ENCODE assay signal across 8 cellular contexts in genomic region chr17:46361755-46362154, GRCh38. TPM values are rescaled to one million over a fixed set of nuclear protein-coding genes. Genes with fewer than 3 reads are reported as not detected.
DNase-seq lines count a peak whose midpoint lies in the region; ATAC-seq and TF ChIP-seq lines count a peak whose summit lies in the region.
"Not testable (repeated sequence)": the region's sequence is repeated elsewhere in the genome, so short reads cannot be mapped to it uniquely, and the experiment has no call there.

ARL17B (minus strand) TSS chr17:46361766; CDS start chr17:46358397, 3,369 bp downstream.

- not testable (repeated sequence) for H3K4me1 Mint-ChIP-seq in CD8-positive, alpha-beta memory T cell

- not testable (repeated sequence) for H3K27me3 ChIP-seq in CD8-positive, alpha-beta memory T cell (ENCODE audit: insufficient read depth, low read length, poor library complexity, severe bottlenecking); foreskin keratinocyte

- H3K4me3 ChIP-seq in CD8-positive, alpha-beta memory T cell (ENCODE audit: low read length): not testable (repeated sequence)

- not testable (repeated sequence) for H3K27ac Mint-ChIP-seq in CD8-positive, alpha-beta memory T cell

- not testable (repeated sequence) for H3K36me3 ChIP-seq in CD8-positive, alpha-beta memory T cell (ENCODE audit: insufficient read depth, low read length)

- not testable (repeated sequence) for H3K9me3 ChIP-seq in CD8-positive, alpha-beta memory T cell (ENCODE audit: low read length)

- H3K4me1 ChIP-seq in CD8-positive, alpha-beta memory T cell (ENCODE audit: insufficient read depth, low read length); foreskin keratinocyte: not testable (repeated sequence)

- POLR2A ChIA-PET in CD8-positive, alpha-beta memory T cell (lab: Charles Lee): not testable (repeated sequence)

- H3K27me3 Mint-ChIP-seq in CD8-positive, alpha-beta memory T cell: not testable (repeated sequence)

- H3K9me3 Mint-ChIP-seq in CD8-positive, alpha-beta memory T cell: not testable (repeated sequence)

- peak within 1 kb of the TSS in 3 of 7 donors; percentile 36 to 61 (median 54) for H3K4me3 Mint-ChIP-seq in CD8-positive, alpha-beta memory T cell

- ATAC-seq in GM21423 (IDR thresholded peaks at IDR 0.05; ENCODE audit: unreplicated experiment) (peak; percentile 96), HG03135 (IDR thresholded peaks at IDR 0.05; ENCODE audit: unreplicated experiment) (peak; percentile 90), foreskin keratinocyte (peak; percentile 99)

- H3K27ac ChIP-seq in CD8-positive, alpha-beta memory T cell (ENCODE audit: low read depth, low read length); foreskin keratinocyte: not testable (repeated sequence)

- intact Hi-C loops in T-helper 2 cell treated with Interferon-gamma antibody and Interleukin-4, amounts not matched to agents 100 ng/mL and 5 ng/mL, for 36 hours (cut with micrococcal nuclease): not testable (repeated sequence)

- H3K36me3 Mint-ChIP-seq in CD8-positive, alpha-beta memory T cell: not testable (repeated sequence)

- TF ChIP-seq CTCF in foreskin keratinocyte (conservative IDR thresholded peaks at IDR 0.05): not testable (repeated sequence)

- CTCF ChIA-PET in CD8-positive, alpha-beta memory T cell (lab: Charles Lee): not testable (repeated sequence)

- DNase-seq in CD8-positive, alpha-beta memory T cell: peak; percentile 56 to 95 (median 88)
- peak; percentile 42 for DNase-seq in activated T-helper 9 cell treated with anti-CD3 and anti-CD28 coated beads, Interleukin-2, amount 50 U/mL, for 16 hours (ENCODE audit: low read depth)
- not testable (repeated sequence) for DNase-seq in foreskin keratinocyte; occipital lobe (lab: John Stamatoyannopoulos, UW)
- peak; percentile 29 for DNase-seq in stimulated activated CD8-positive, alpha-beta memory T cell treated with anti-CD3 and anti-CD28 coated beads, Interleukin-4, amount 100 ng/mL, for 24 hours (ENCODE audit: low read depth)

RNA-seq across cellular contexts. Expression of gene ARL17B, which starts in this region (rescaled TPM):
- 10 to 100 TPM; 11.5 to 12.9 TPM for total RNA-seq in CD8-positive, alpha-beta memory T cell
- polyA plus RNA-seq in CD8-positive, alpha-beta memory T cell: 25.8 TPM
- 18.4 and 21.8 TPM in 2 replicates for total RNA-seq in T-helper 2 cell treated with Interferon-gamma antibody and Interleukin-4, amounts not matched to agents 100 ng/mL and 5 ng/mL, for 36 hours
- total RNA-seq in foreskin keratinocyte: 6.5 and 11.3 TPM in 2 replicates
- polyA plus RNA-seq in foreskin keratinocyte: 8.5 and 12.2 TPM in 2 replicates
- 15.3 TPM for total RNA-seq in occipital lobe
